ENCODE assay signal across 3 cellular contexts in the genomic region with DNA sequence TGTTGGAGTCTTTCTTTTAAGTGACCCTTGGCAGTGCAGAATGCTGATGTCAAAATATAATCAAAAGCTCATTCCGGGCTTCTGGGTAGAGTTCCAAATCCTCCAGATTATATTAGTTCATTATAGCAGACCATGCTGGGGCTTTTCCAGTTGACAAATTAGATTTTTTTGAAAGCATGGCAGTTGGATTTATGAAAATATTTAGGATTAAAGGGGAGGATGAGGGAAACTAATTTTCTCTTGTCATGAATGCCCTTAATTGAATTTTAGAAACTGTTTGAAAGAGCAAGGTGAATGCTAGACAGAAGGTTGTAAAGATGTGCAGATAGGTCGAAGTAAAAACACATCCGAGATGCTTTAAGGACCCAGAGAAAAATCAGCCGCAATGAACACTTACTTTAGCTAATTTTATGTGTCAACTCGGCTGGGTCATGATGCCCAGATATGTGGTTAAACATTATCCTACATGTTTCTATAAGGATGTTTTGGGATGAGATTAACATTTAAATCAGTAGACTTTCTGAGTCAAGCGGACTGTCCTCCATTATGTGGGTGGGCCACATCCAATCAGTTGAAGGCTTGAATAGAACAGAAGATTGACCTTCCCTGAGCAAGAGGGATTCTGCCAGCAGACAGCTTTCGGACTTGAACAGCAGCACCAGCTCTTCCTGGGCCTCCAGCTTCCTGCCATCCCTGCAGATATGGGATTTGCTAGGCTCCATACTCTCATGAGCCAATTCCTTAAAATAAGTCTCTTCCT.
TF ChIP-seq lines count a peak whose summit lies in the region.

No MANE protein-coding gene starts in this region.

TF ChIP-seq in HepG2, 621 proteins besides CTCF, POLR2A, EP300 and RAD21:
- no peak for TF ChIP-seq MED13 (CRISPR knock-in tag; IDR thresholded peaks at IDR 0.05)

TF ChIP-seq in WTC11, 78 proteins besides CTCF, POLR2A, EP300 and RAD21:
- TF ChIP-seq NFYB (CRISPR knock-in tag; conservative IDR thresholded peaks at IDR 0.05; ENCODE audit: low read depth) (no peak), TEAD1 (CRISPR knock-in tag; IDR thresholded peaks at IDR 0.05) (no peak), ELF4 (CRISPR knock-in tag; IDR thresholded peaks at IDR 0.05; ENCODE audit: low read depth) (no peak), GTF2I (CRISPR knock-in tag; conservative IDR thresholded peaks at IDR 0.05) (0 out of 2 replicates have a peak, but pooled peaks have one; percentile 38), ZNF138 (CRISPR knock-in tag; conservative IDR thresholded peaks at IDR 0.05) (no peak)
- TF ChIP-seq, protein P1, sequence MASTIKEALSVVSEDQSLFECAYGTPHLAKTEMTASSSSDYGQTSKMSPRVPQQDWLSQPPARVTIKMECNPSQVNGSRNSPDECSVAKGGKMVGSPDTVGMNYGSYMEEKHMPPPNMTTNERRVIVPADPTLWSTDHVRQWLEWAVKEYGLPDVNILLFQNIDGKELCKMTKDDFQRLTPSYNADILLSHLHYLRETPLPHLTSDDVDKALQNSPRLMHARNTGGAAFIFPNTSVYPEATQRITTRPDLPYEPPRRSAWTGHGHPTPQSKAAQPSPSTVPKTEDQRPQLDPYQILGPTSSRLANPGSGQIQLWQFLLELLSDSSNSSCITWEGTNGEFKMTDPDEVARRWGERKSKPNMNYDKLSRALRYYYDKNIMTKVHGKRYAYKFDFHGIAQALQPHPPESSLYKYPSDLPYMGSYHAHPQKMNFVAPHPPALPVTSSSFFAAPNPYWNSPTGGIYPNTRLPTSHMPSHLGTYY (CRISPR knock-in tag; IDR thresholded peaks at IDR 0.05), result no peak
- TF ChIP-seq, protein P2, sequence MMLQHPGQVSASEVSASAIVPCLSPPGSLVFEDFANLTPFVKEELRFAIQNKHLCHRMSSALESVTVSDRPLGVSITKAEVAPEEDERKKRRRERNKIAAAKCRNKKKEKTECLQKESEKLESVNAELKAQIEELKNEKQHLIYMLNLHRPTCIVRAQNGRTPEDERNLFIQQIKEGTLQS (CRISPR knock-in tag; conservative IDR thresholded peaks at IDR 0.05), result no peak
- TF ChIP-seq, protein P3, sequence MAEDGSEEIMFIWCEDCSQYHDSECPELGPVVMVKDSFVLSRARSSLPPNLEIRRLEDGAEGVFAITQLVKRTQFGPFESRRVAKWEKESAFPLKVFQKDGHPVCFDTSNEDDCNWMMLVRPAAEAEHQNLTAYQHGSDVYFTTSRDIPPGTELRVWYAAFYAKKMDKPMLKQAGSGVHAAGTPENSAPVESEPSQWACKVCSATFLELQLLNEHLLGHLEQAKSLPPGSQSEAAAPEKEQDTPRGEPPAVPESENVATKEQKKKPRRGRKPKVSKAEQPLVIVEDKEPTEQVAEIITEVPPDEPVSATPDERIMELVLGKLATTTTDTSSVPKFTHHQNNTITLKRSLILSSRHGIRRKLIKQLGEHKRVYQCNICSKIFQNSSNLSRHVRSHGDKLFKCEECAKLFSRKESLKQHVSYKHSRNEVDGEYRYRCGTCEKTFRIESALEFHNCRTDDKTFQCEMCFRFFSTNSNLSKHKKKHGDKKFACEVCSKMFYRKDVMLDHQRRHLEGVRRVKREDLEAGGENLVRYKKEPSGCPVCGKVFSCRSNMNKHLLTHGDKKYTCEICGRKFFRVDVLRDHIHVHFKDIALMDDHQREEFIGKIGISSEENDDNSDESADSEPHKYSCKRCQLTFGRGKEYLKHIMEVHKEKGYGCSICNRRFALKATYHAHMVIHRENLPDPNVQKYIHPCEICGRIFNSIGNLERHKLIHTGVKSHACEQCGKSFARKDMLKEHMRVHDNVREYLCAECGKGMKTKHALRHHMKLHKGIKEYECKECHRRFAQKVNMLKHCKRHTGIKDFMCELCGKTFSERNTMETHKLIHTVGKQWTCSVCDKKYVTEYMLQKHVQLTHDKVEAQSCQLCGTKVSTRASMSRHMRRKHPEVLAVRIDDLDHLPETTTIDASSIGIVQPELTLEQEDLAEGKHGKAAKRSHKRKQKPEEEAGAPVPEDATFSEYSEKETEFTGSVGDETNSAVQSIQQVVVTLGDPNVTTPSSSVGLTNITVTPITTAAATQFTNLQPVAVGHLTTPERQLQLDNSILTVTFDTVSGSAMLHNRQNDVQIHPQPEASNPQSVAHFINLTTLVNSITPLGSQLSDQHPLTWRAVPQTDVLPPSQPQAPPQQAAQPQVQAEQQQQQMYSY (CRISPR knock-in tag; IDR thresholded peaks at IDR 0.05), result no peak
- TF ChIP-seq, protein P4, sequence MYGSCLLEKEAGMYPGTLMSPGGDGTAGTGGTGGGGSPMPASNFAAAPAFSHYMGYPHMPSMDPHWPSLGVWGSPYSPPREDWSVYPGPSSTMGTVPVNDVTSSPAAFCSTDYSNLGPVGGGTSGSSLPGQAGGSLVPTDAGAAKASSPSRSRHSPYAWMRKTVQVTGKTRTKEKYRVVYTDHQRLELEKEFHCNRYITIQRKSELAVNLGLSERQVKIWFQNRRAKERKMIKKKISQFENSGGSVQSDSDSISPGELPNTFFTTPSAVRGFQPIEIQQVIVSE (CRISPR knock-in tag; IDR thresholded peaks at IDR 0.05; ENCODE audit: borderline replicate concordance), result no peak

TF ChIP-seq in H1, 55 proteins besides CTCF, POLR2A, EP300 and RAD21:
- TF ChIP-seq GTF2F1 (IDR thresholded peaks at IDR 0.05; ENCODE audit: borderline replicate concordance, low read depth, low read length) (no peak), KDM1A (IDR thresholded peaks at IDR 0.05; ENCODE audit: borderline replicate concordance, low read length) (0 out of 2 replicates have a peak, but pooled peaks have one; percentile 51), RNF2 (IDR thresholded peaks at IDR 0.05; ENCODE audit: borderline replicate concordance, low read depth, low read length, missing control alignments, poor library complexity, severe bottlenecking) (no peak)
